9 cellular contexts compared by ENCODE assay signal in genomic region chr1:226654046-226654445, GRCh38.
A peak's percentile ranks its signal among the peaks of the same experiment; 100 is the strongest.
DNase-seq lines count a peak whose midpoint lies in the region; ATAC-seq and TF ChIP-seq lines count a peak whose summit lies in the region.
"Had no signal": no experiment of that assay in that cellular context is flagged by ENCODE, and none has a peak within 500 bp of the region (broad histone marks: within the 10 kb centered on the region; RNA-seq: fewer than 3 reads in every experiment).

No MANE protein-coding gene starts in this region.

- H3K4me3 Mint-ChIP-seq in HFFc6 = no peak overlapping the region

- peaks cover 26% of the 10 kb centered on the region for H3K4me1 Mint-ChIP-seq in HFFc6 (ENCODE audit: low read depth)

- H3K9me3 Mint-ChIP-seq in HFFc6 = no peaks in the 10 kb centered on the region

- H3K27me3 Mint-ChIP-seq in HFFc6 (ENCODE audit: insufficient read depth) = peaks cover 3% of the 10 kb centered on the region

- H3K36me3 ChIP-seq in BLaER1 = peaks cover 4% of the 10 kb centered on the region; the same call in 1 of the 2 replicates
- no peaks in the 10 kb centered on the region for H3K36me3 ChIP-seq in mucosa of descending colon (ENCODE audit: low read depth)

- DNase-seq in HFFc6 (no peak), astrocyte of the cerebellum (ENCODE audit: low read depth) (peak; percentile 84), mucosa of descending colon (peak in 2 of 3 donors; percentile 28 to 41), AML-193 (lab: John Stamatoyannopoulos, UW) (no peak)
- DNase-seq: PC-3 had no signal

- H3K27me3 ChIP-seq in BLaER1 = no peaks in the 10 kb centered on the region

- H3K27ac ChIP-seq in BLaER1 = peak overlapping the region; percentile 69

- H3K36me3 Mint-ChIP-seq in HFFc6 (ENCODE audit: low read depth) = no peaks in the 10 kb centered on the region

- H3K9me3 ChIP-seq in BLaER1 = no peaks in the 10 kb centered on the region
- H3K9me3 ChIP-seq in mucosa of descending colon = no peaks in the 10 kb centered on the region

- intact Hi-C loops in mucosa of descending colon (cut with DNase I, micrococcal nuclease) = loop anchor here in 1 of 2 donors (5.0 to 10.0 kb wide), 2 partner anchors 81 to 173 kb away; partner anchors contain the start of gene ITPKB

- in situ Hi-C loops in astrocyte of the cerebellum (cut with HindIII; ENCODE audit: low sequenced_read_pairs) = no loop called here

- H3K4me3 ChIP-seq in BLaER1 = 0 out of 2 replicates have a peak overlapping the region, but pooled peaks have one; percentile 21
- H3K4me3 ChIP-seq in astrocyte of the cerebellum (ENCODE audit: low read depth, low read length) = no peak overlapping the region
- no peak overlapping the region for H3K4me3 ChIP-seq in mucosa of descending colon

- H3K9ac ChIP-seq in BLaER1 = peak overlapping the region; percentile 54; the same call in 1 of the 2 replicates

- TF ChIP-seq CTCF in HFFc6 (IDR thresholded peaks at IDR 0.05) = no peak
- TF ChIP-seq CTCF in astrocyte of the cerebellum (IDR thresholded peaks at IDR 0.05; ENCODE audit: low read depth, low read length, missing control alignments) = no peak
- no peak for TF ChIP-seq CTCF in mucosa of descending colon (IDR thresholded peaks at IDR 0.05)

- no peak overlapping the region for H3K4me2 ChIP-seq in BLaER1

- H3K27ac Mint-ChIP-seq in HFFc6 = 0 out of 2 replicates have a peak overlapping the region, but pooled peaks have one; percentile 9

- H3K4me1 ChIP-seq in BLaER1 (no peaks in the 10 kb centered on the region), mucosa of descending colon (ENCODE audit: low read depth) (peaks cover 29% of the 10 kb centered on the region)

- ATAC-seq in mucosa of descending colon = no peak
- ATAC-seq in GM18907 (IDR thresholded peaks at IDR 0.05; ENCODE audit: unreplicated experiment) = no peak
- no peak for ATAC-seq in HG02678 (IDR thresholded peaks at IDR 0.05; ENCODE audit: unreplicated experiment)
- no peak for ATAC-seq in HG02884 (IDR thresholded peaks at IDR 0.05; ENCODE audit: unreplicated experiment)
- ATAC-seq: PC-3 had no signal

- H4K20me1 ChIP-seq in BLaER1 = peaks cover 19% of the 10 kb centered on the region

Comparison
In these comparisons a context has a peak if more than half of its experiments do, and no peak if none do; other contexts are left out.
1. DNase-seq: peak in astrocyte of the cerebellum (single experiment) and mucosa of descending colon (2 of 3); none in HFFc6 (single experiment) and AML-193 (0 of 2).